In the genomic region with DNA sequence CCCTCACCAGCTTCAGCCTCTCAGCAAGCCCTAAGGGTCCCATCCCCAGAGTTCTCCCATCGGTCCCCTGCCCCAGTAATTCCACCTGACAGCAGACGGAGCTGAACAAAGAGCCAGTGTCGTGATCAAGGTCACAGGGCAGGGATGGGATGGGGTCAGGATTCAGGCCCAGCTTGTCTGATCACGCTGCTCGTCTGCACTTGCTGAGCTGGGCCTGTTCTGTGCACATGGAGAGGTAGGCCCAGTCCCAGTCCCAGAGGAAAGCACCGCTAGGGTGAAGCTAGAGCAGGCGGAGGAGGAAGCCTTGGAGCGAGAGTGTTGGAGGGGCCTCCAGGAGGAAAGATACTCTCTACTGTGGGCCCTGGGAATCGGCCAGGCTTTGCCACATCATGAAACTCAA, we compare ENCODE assay signal across 22 cellular contexts. TPM values are rescaled to one million over a fixed set of nuclear protein-coding genes. Genes with fewer than 3 reads are reported as not detected.
"Had no signal": no experiment of that assay in that cellular context is flagged by ENCODE, and none has a peak within 500 bp of the region (broad histone marks: within the 10 kb centered on the region; RNA-seq: fewer than 3 reads in every experiment).

No MANE protein-coding gene starts in this region.

- H3K36me3 Mint-ChIP-seq: natural killer cell treated with Interleukin-12 subunit alpha and Interleukin-12 subunit beta and Interleukin-15 and Interleukin-18, amount 100 ng/mL, for 72 hours had no signal

- H3K4me1 ChIP-seq: colonic mucosa, esophagus squamous epithelium, gastroesophageal sphincter, heart left ventricle, sigmoid colon, thyroid gland, upper lobe of right lung had no signal

- H3K9me3 Mint-ChIP-seq: natural killer cell treated with Interleukin-12 subunit alpha and Interleukin-12 subunit beta and Interleukin-15 and Interleukin-18, amount 100 ng/mL, for 72 hours had no signal

- H3K4me3 ChIP-seq: colonic mucosa, esophagus squamous epithelium, gastroesophageal sphincter, heart left ventricle, sigmoid colon, smooth muscle cell, thyroid gland, upper lobe of right lung had no signal

- H3K27ac Mint-ChIP-seq: natural killer cell treated with Interleukin-12 subunit alpha and Interleukin-12 subunit beta and Interleukin-15 and Interleukin-18, amount 100 ng/mL, for 72 hours had no signal

- H3K27me3 ChIP-seq: colonic mucosa, esophagus squamous epithelium, gastroesophageal sphincter, heart left ventricle, sigmoid colon, thyroid gland, upper lobe of right lung had no signal

- H3K36me3 ChIP-seq: colonic mucosa, thyroid gland, upper lobe of right lung had no signal

- H3K27ac ChIP-seq: colonic mucosa, esophagus squamous epithelium, gastroesophageal sphincter, heart left ventricle, sigmoid colon, thyroid gland, upper lobe of right lung had no signal

- H3K4me3 Mint-ChIP-seq: natural killer cell treated with Interleukin-12 subunit alpha and Interleukin-12 subunit beta and Interleukin-15 and Interleukin-18, amount 100 ng/mL, for 72 hours had no signal

- DNase-seq: activated gamma-delta T cell; amygdala; colonic mucosa; esophagus squamous epithelium; heart left ventricle; islet precursor cell; left cardiac atrium; occipital lobe; sigmoid colon; SK-N-SH; stimulated activated CD4-positive, alpha-beta T cell treated with anti-CD3 and anti-CD28 coated beads, Interleukin-15, amount 100 ng/mL, for 24 hours; stimulated activated naive CD4-positive, alpha-beta T cell treated with Interleukin-2 at 50 U/mL for 16 hours; substantia nigra; thyroid gland; upper lobe of right lung had no signal

- H3K9me3 ChIP-seq: colonic mucosa, esophagus squamous epithelium, gastroesophageal sphincter, heart left ventricle, sigmoid colon, SK-N-SH, thyroid gland, upper lobe of right lung had no signal

- ATAC-seq: gastroesophageal sphincter; heart left ventricle; left cardiac atrium; natural killer cell treated with Interleukin-12 subunit alpha and Interleukin-12 subunit beta and Interleukin-15 and Interleukin-18, amount 100 ng/mL, for 72 hours; upper lobe of right lung had no signal

- H3K27me3 Mint-ChIP-seq: natural killer cell treated with Interleukin-12 subunit alpha and Interleukin-12 subunit beta and Interleukin-15 and Interleukin-18, amount 100 ng/mL, for 72 hours had no signal

RNA-seq across cellular contexts. Expression of a gene that starts 19.8 kb away (rescaled TPM):
- total RNA-seq: gastroesophageal sphincter, renal cortical epithelial cell, smooth muscle cell had no signal

RNA-seq across cellular contexts. Expression of a gene that starts 35.7 kb away (rescaled TPM):
- total RNA-seq: activated CD8-positive, alpha-beta memory T cell treated with anti-CD3 and anti-CD28 coated beads for 36 hours; bronchial epithelial cell; colonic mucosa; esophagus squamous epithelium; gastroesophageal sphincter; heart left ventricle; left cardiac atrium; liver; natural killer cell treated with Interleukin-12 subunit alpha and Interleukin-12 subunit beta and Interleukin-15 and Interleukin-18, amount 100 ng/mL, for 72 hours; occipital lobe; renal cortical epithelial cell; sigmoid colon; smooth muscle cell; thyroid gland; upper lobe of right lung had no signal
